Comparison of ENCODE assay signal across 16 cellular contexts in the genomic region with DNA sequence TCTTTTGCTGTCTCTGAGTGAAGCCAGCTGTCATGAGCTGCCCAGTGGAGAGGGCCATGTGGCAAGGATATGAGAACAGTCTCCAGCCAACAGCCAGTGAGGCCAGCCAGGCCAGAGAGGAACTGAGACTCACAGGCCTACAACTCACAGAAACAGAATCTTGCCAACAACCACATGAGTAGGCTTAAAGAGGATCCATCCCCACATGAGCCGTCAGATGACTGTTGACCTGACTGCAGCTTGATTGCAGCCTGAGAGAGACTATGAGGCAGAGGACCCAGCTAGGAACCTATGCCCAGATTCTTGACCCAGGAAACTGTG.
DNase-seq lines count a peak whose midpoint lies in the region; ATAC-seq and TF ChIP-seq lines count a peak whose summit lies in the region.
"Had no signal": no experiment of that assay in that cellular context is flagged by ENCODE, and none has a peak within 500 bp of the region (broad histone marks: within the 10 kb centered on the region; RNA-seq: fewer than 3 reads in every experiment).

No MANE protein-coding gene starts in this region.

- TF ChIP-seq CTCF in left ventricle myocardium inferior (IDR thresholded peaks at IDR 0.05; ENCODE audit: borderline replicate concordance) (no peak), brain microvascular endothelial cell (IDR thresholded peaks at IDR 0.05; ENCODE audit: low read depth, low read length, missing control alignments) (no peak)

- H3K36me3 ChIP-seq in HUES6 (ENCODE audit: control insufficient read depth, insufficient read depth, low read length) (no peaks in the 10 kb centered on the region), left ventricle myocardium inferior (no peaks in the 10 kb centered on the region), brain microvascular endothelial cell (replicated peaks) (no peaks in the 10 kb centered on the region)

- peak overlapping the region; percentile 59 for H3K9ac ChIP-seq in HUES6 (ENCODE audit: low read length)

- H3K4me1 ChIP-seq in HUES6 (ENCODE audit: control insufficient read depth, insufficient read depth, low read length): peaks cover 38% of the 10 kb centered on the region
- peaks cover 26% of the 10 kb centered on the region for H3K4me1 ChIP-seq in left ventricle myocardium inferior

- H3K27ac ChIP-seq in HUES6 (ENCODE audit: low read depth, low read length): peak overlapping the region; percentile 72; the same call in 1 of the 2 replicates
- peak overlapping the region; percentile 81 for H3K27ac ChIP-seq in left ventricle myocardium inferior (replicated peaks)
- H3K27ac ChIP-seq in brain microvascular endothelial cell: no peak overlapping the region

- H3K4me3 ChIP-seq in HUES6 (ENCODE audit: low read depth, low read length) (no peak overlapping the region), left ventricle myocardium inferior (no peak overlapping the region), brain microvascular endothelial cell (ENCODE audit: low read depth, low read length) (no peak overlapping the region)

- 0 out of 2 replicates have a peak, but pooled peaks cover under 1% of the 10 kb centered on the region for H3K27me3 ChIP-seq in HUES6 (ENCODE audit: control insufficient read depth, insufficient read depth, low read length)
- no peaks in the 10 kb centered on the region for H3K27me3 ChIP-seq in left ventricle myocardium inferior (ENCODE audit: low read depth)
- H3K27me3 ChIP-seq in brain microvascular endothelial cell (replicated peaks): no peaks in the 10 kb centered on the region

- in situ Hi-C loops in SK-MEL-5 (cut with HindIII; ENCODE audit: low pct_unique_long_range_greater_than_20kb, low sequenced_read_pairs): no loop called here
- in situ Hi-C loops in brain microvascular endothelial cell (cut with HindIII; ENCODE audit: low pct_ligation_motif_present, low sequenced_read_pairs): no loop called here

- ATAC-seq in HG02678 (IDR thresholded peaks at IDR 0.05; ENCODE audit: unreplicated experiment): no peak
- ATAC-seq: activated CD8-positive, alpha-beta T cell treated with anti-CD3 and anti-CD28 coated beads for 36 hours; T-cell had no signal

- intact Hi-C loops in left ventricle myocardium inferior (cut with micrococcal nuclease): no loop called here

- no peaks in the 10 kb centered on the region for H3K9me3 ChIP-seq in HUES6 (ENCODE audit: control insufficient read depth, insufficient read depth, low read depth, low read length)
- peaks cover 7% of the 10 kb centered on the region for H3K9me3 ChIP-seq in left ventricle myocardium inferior (replicated peaks)

- DNase-seq in SK-MEL-5 (ENCODE audit: low read depth, low spot score) (peak; percentile 49), left ventricle myocardium inferior (no peak), pons (ENCODE audit: low spot score) (peak; percentile 65), brain microvascular endothelial cell (no peak)
- no peak for DNase-seq in activated CD8-positive, alpha-beta memory T cell treated with anti-CD3 and anti-CD28 coated beads, Interleukin-2, amount 50 U/mL, for 48 hours
- no peak for DNase-seq in stimulated activated CD4-positive, alpha-beta T cell treated with anti-CD3 and anti-CD28 coated beads, Interleukin-4, amount 100 ng/mL, for 1 hour
- DNase-seq: activated CD8-positive, alpha-beta T cell treated with anti-CD3 and anti-CD28 coated beads for 36 hours; activated naive CD8-positive, alpha-beta T cell treated with anti-CD3 and anti-CD28 coated beads, Interleukin-2, amount 10 ng/mL, durations not matched to agents 7 days and 5 days; CD4-positive, CD25-positive, alpha-beta regulatory T cell; dermis blood vessel endothelial cell; GOT3; mammary epithelial cell; NCI-H510A; T-cell had no signal

Comparison
In these comparisons a context has a peak if more than half of its experiments do, and no peak if none do; other contexts are left out.
1. DNase-seq: peak in SK-MEL-5 (single experiment) and pons (single experiment); none in left ventricle myocardium inferior (single experiment), brain microvascular endothelial cell (single experiment), activated CD8-positive, alpha-beta memory T cell treated with anti-CD3 and anti-CD28 coated beads, Interleukin-2, amount 50 U/mL, for 48 hours (single experiment) and stimulated activated CD4-positive, alpha-beta T cell treated with anti-CD3 and anti-CD28 coated beads, Interleukin-4, amount 100 ng/mL, for 1 hour (single experiment).